Comparison of ENCODE assay signal across 20 cellular contexts in genomic region chr7:80187279-80187678, GRCh38. TPM values are rescaled to one million over a fixed set of nuclear protein-coding genes. Genes with fewer than 3 reads are reported as not detected.
A peak's percentile ranks its signal among the peaks of the same experiment; 100 is the strongest.
DNase-seq lines count a peak whose midpoint lies in the region; ATAC-seq and TF ChIP-seq lines count a peak whose summit lies in the region.
"Had no signal": no experiment of that assay in that cellular context is flagged by ENCODE, and none has a peak within 500 bp of the region (broad histone marks: within the 10 kb centered on the region; RNA-seq: fewer than 3 reads in every experiment).

No MANE protein-coding gene starts in this region.

- no peaks in the 10 kb centered on the region for H4K20me1 ChIP-seq in Loucy (ENCODE audit: insufficient read depth, low read length, poor library complexity, severe bottlenecking)

- H3K4me1 ChIP-seq in Loucy (ENCODE audit: insufficient read depth, low read length, poor library complexity, severe bottlenecking), result peaks cover 9% of the 10 kb centered on the region
- H3K4me1 ChIP-seq in endodermal cell (ENCODE audit: control insufficient read depth, insufficient read depth, low read length), result no peaks in the 10 kb centered on the region
- H3K4me1 ChIP-seq: spleen had no signal

- no peaks in the 10 kb centered on the region for H3K36me3 ChIP-seq in Loucy (ENCODE audit: insufficient read depth, low read length)
- no peaks in the 10 kb centered on the region for H3K36me3 ChIP-seq in endodermal cell (ENCODE audit: control insufficient read depth, insufficient read depth, low read length)
- H3K36me3 ChIP-seq: spleen had no signal

- no peaks in the 10 kb centered on the region for H3K9me3 Mint-ChIP-seq in endodermal cell
- no peaks in the 10 kb centered on the region for H3K9me3 Mint-ChIP-seq in nephron
- H3K9me3 Mint-ChIP-seq in activated CD4-positive, alpha-beta memory T cell treated with anti-CD3 and anti-CD28 coated beads, Interleukin-2, amount 10 ng/mL, durations not matched to agents 7 days and 5 days, result peaks cover 15% of the 10 kb centered on the region
- H3K9me3 Mint-ChIP-seq: activated naive CD8-positive, alpha-beta T cell treated with anti-CD3 and anti-CD28 coated beads, Interleukin-2, amount 50 U/mL, for 24 hours; stimulated activated naive CD8-positive, alpha-beta T cell treated with anti-CD3 and anti-CD28 coated beads, Interleukin-15, amount 100 ng/mL, for 72 hours had no signal

- H3F3A ChIP-seq in Loucy (ENCODE audit: low read depth), result 0 out of 2 replicates have a peak, but pooled peaks cover 2% of the 10 kb centered on the region

- no peak overlapping the region for H3K4me2 ChIP-seq in Loucy (ENCODE audit: low read depth, low read length, poor library complexity, severe bottlenecking)

- peak overlapping the region; percentile 5 for H3K27ac Mint-ChIP-seq in endodermal cell
- peak overlapping the region; percentile 32 to 58 (median 41) for H3K27ac Mint-ChIP-seq in nephron
- H3K27ac Mint-ChIP-seq in activated CD4-positive, alpha-beta memory T cell treated with anti-CD3 and anti-CD28 coated beads, Interleukin-2, amount 10 ng/mL, durations not matched to agents 7 days and 5 days, result no peak overlapping the region
- H3K27ac Mint-ChIP-seq: activated naive CD8-positive, alpha-beta T cell treated with anti-CD3 and anti-CD28 coated beads, Interleukin-2, amount 50 U/mL, for 24 hours; dendritic cell treated with granulocyte-macrophage colony-stimulating factor and Interleukin-4, amounts not matched to agents 40 ng/mL and 50 ng/mL, for 4 days; stimulated activated naive CD8-positive, alpha-beta T cell treated with anti-CD3 and anti-CD28 coated beads, Interleukin-15, amount 100 ng/mL, for 72 hours had no signal

- WGBS in endodermal cell (ENCODE audit: insufficient coverage in 1 of 2, insufficient read length in 1 of 2), 2 experiments, result 65 to 73% methylated on average over 1 of the region's 1 CpG

- H3K4me1 Mint-ChIP-seq in endodermal cell (peaks cover 25% of the 10 kb centered on the region), nephron (peaks cover 44% of the 10 kb centered on the region)
- H3K4me1 Mint-ChIP-seq in activated CD4-positive, alpha-beta memory T cell treated with anti-CD3 and anti-CD28 coated beads, Interleukin-2, amount 10 ng/mL, durations not matched to agents 7 days and 5 days, result no peaks in the 10 kb centered on the region
- H3K4me1 Mint-ChIP-seq: activated naive CD8-positive, alpha-beta T cell treated with anti-CD3 and anti-CD28 coated beads, Interleukin-2, amount 50 U/mL, for 24 hours had no signal

- H3K4me3 Mint-ChIP-seq in endodermal cell (no peak overlapping the region), nephron (no peak overlapping the region)
- H3K4me3 Mint-ChIP-seq in activated CD4-positive, alpha-beta memory T cell treated with anti-CD3 and anti-CD28 coated beads, Interleukin-2, amount 10 ng/mL, durations not matched to agents 7 days and 5 days, result no peak overlapping the region
- H3K4me3 Mint-ChIP-seq: activated naive CD8-positive, alpha-beta T cell treated with anti-CD3 and anti-CD28 coated beads, Interleukin-2, amount 50 U/mL, for 24 hours; dendritic cell treated with granulocyte-macrophage colony-stimulating factor and Interleukin-4, amounts not matched to agents 40 ng/mL and 50 ng/mL, for 4 days; stimulated activated naive CD8-positive, alpha-beta T cell treated with anti-CD3 and anti-CD28 coated beads, Interleukin-15, amount 100 ng/mL, for 72 hours had no signal

- no peaks in the 10 kb centered on the region for H3K9me2 ChIP-seq in Loucy (replicated peaks; ENCODE audit: low read depth, low read length)

- no peaks in the 10 kb centered on the region for H3K79me2 ChIP-seq in Loucy (ENCODE audit: insufficient read depth, low read length)

- DNase-seq in endodermal cell, result no peak
- no peak for DNase-seq in NCI-H1105 treated with DMSO at 0.1 percent for 48 hours (lab: John Stamatoyannopoulos, UW)
- DNase-seq in DMS153 treated with DMSO at 0.1 percent for 48 hours (lab: John Stamatoyannopoulos, UW; ENCODE audit: unreplicated experiment), result no peak
- no peak for DNase-seq in activated CD4-positive, alpha-beta memory T cell treated with anti-CD3 and anti-CD28 coated beads, Interleukin-2, amount 10 ng/mL, durations not matched to agents 7 days and 5 days
- DNase-seq: ACHN; activated CD4-positive, alpha-beta T cell treated with anti-CD3 and anti-CD28 coated beads, Interleukin-2, amount 50 U/mL, for 48 hours; activated effector memory CD4-positive, alpha-beta T cell treated with anti-CD3 and anti-CD28 coated beads, Interleukin-2, amount 50 U/mL, for 16 hours; activated naive CD8-positive, alpha-beta T cell treated with anti-CD3 and anti-CD28 coated beads, Interleukin-2, amount 50 U/mL, for 24 hours; retina; RPMI8226; spleen; stimulated activated CD4-positive, alpha-beta T cell treated with anti-CD3 and anti-CD28 coated beads, Interleukin-4, amount 100 ng/mL, for 24 hours; stimulated activated naive CD8-positive, alpha-beta T cell treated with anti-CD3 and anti-CD28 coated beads, Interleukin-15, amount 100 ng/mL, for 72 hours had no signal

- peak overlapping the region; percentile 56; the same call in 1 of the 2 replicates for H2AFZ ChIP-seq in Loucy (ENCODE audit: low read length)

- H3K27ac ChIP-seq in 22Rv1 (peak overlapping the region; percentile 20; the same call in 1 of the 2 replicates), endodermal cell (ENCODE audit: low read depth, low read length) (no peak overlapping the region)
- H3K27ac ChIP-seq: SK-N-MC, spleen had no signal

- CTCF ChIA-PET in activated CD4-positive, alpha-beta memory T cell treated with anti-CD3 and anti-CD28 coated beads, Interleukin-2, amount 10 ng/mL, durations not matched to agents 7 days and 5 days (lab: Charles Lee), result no interaction called here

- H3K9me3 ChIP-seq in Loucy (ENCODE audit: insufficient read depth, low read depth, low read length) (no peaks in the 10 kb centered on the region), endodermal cell (ENCODE audit: control insufficient read depth, low read length) (no peaks in the 10 kb centered on the region)
- H3K9me3 ChIP-seq: spleen had no signal

- no peaks in the 10 kb centered on the region for H3K36me3 Mint-ChIP-seq in endodermal cell (ENCODE audit: low read depth)
- peaks cover 25% of the 10 kb centered on the region for H3K36me3 Mint-ChIP-seq in nephron (ENCODE audit: low read depth)
- H3K36me3 Mint-ChIP-seq in activated CD4-positive, alpha-beta memory T cell treated with anti-CD3 and anti-CD28 coated beads, Interleukin-2, amount 10 ng/mL, durations not matched to agents 7 days and 5 days (ENCODE audit: low read depth), result no peaks in the 10 kb centered on the region

- H3K4me3 ChIP-seq in Loucy (ENCODE audit: low read length, poor library complexity, severe bottlenecking) (no peak overlapping the region), endodermal cell (ENCODE audit: low read length) (no peak overlapping the region)
- H3K4me3 ChIP-seq: lung, SK-N-MC, spleen had no signal

- POLR2A ChIA-PET in activated CD4-positive, alpha-beta memory T cell treated with anti-CD3 and anti-CD28 coated beads, Interleukin-2, amount 10 ng/mL, durations not matched to agents 7 days and 5 days (lab: Charles Lee), result no interaction called here

- H3K27me3 ChIP-seq in Loucy (ENCODE audit: insufficient read depth, low read length, poor library complexity, severe bottlenecking) (no peaks in the 10 kb centered on the region), endodermal cell (ENCODE audit: control insufficient read depth, insufficient read depth, low read length, poor library complexity, severe bottlenecking) (no peaks in the 10 kb centered on the region)
- H3K27me3 ChIP-seq: spleen had no signal

- no peak for TF ChIP-seq CTCF in 22Rv1 (IDR thresholded peaks at IDR 0.05)
- no peak for TF ChIP-seq CTCF in Loucy (conservative IDR thresholded peaks at IDR 0.05; ENCODE audit: low read length)
- no peak for TF ChIP-seq CTCF in endodermal cell (conservative IDR thresholded peaks at IDR 0.05)
- no peak for TF ChIP-seq CTCF in nephron (IDR thresholded peaks at IDR 0.05; ENCODE audit: unreplicated experiment in 3 of 3)

- ATAC-seq in GM19328 (IDR thresholded peaks at IDR 0.05; ENCODE audit: unreplicated experiment), result no peak
- ATAC-seq: activated naive CD8-positive, alpha-beta T cell treated with anti-CD3 and anti-CD28 coated beads, Interleukin-2, amount 50 U/mL, for 24 hours; stimulated activated naive CD8-positive, alpha-beta T cell treated with anti-CD3 and anti-CD28 coated beads, Interleukin-15, amount 100 ng/mL, for 72 hours had no signal

- H3K27me3 Mint-ChIP-seq in endodermal cell (ENCODE audit: insufficient read depth) (no peaks in the 10 kb centered on the region), nephron (ENCODE audit: low read depth) (no peaks in the 10 kb centered on the region)
- no peaks in the 10 kb centered on the region for H3K27me3 Mint-ChIP-seq in activated CD4-positive, alpha-beta memory T cell treated with anti-CD3 and anti-CD28 coated beads, Interleukin-2, amount 10 ng/mL, durations not matched to agents 7 days and 5 days
- H3K27me3 Mint-ChIP-seq: activated naive CD8-positive, alpha-beta T cell treated with anti-CD3 and anti-CD28 coated beads, Interleukin-2, amount 50 U/mL, for 24 hours; dendritic cell treated with granulocyte-macrophage colony-stimulating factor and Interleukin-4, amounts not matched to agents 40 ng/mL and 50 ng/mL, for 4 days; stimulated activated naive CD8-positive, alpha-beta T cell treated with anti-CD3 and anti-CD28 coated beads, Interleukin-15, amount 100 ng/mL, for 72 hours had no signal

- H3K9ac ChIP-seq in Loucy (ENCODE audit: low read depth, low read length, poor library complexity, severe bottlenecking), result no peak overlapping the region
- no peak overlapping the region for H3K9ac ChIP-seq in endodermal cell (ENCODE audit: extremely low read depth, low read length, poor library complexity, severe bottlenecking)

RNA-seq across cellular contexts. Expression of gene GNAI1, which starts 52.6 kb away (rescaled TPM):
- total RNA-seq in endodermal cell, result 10 to 100 TPM; 21.5 to 27.0 TPM
- 34.3 TPM for polyA plus RNA-seq in endodermal cell (2013, experiment 1 of 2)
- polyA plus RNA-seq in endodermal cell (2013, experiment 2 of 2), result 28.9 TPM
- not detected for total RNA-seq in activated CD4-positive, alpha-beta memory T cell treated with anti-CD3 and anti-CD28 coated beads, Interleukin-2, amount 10 ng/mL, durations not matched to agents 7 days and 5 days

Comparison
In these comparisons a context has a peak if more than half of its experiments do, and no peak if none do; other contexts are left out.
1. RNA of gene GNAI1, which starts 52.6 kb away (total RNA-seq): 21.5 to 27.0 TPM in endodermal cell; not detected in activated CD4-positive, alpha-beta memory T cell treated with anti-CD3 and anti-CD28 coated beads, Interleukin-2, amount 10 ng/mL, durations not matched to agents 7 days and 5 days; every median in the first group is over 10 times any median in the second.